ENCODE assay signal across 14 cellular contexts in genomic region chr17:63278731-63279442, GRCh38.
A peak's percentile ranks its signal among the peaks of the same experiment; 100 is the strongest.
DNase-seq lines count a peak whose midpoint lies in the region; ATAC-seq and TF ChIP-seq lines count a peak whose summit lies in the region.
"Had no signal": no experiment of that assay in that cellular context is flagged by ENCODE, and none has a peak within 500 bp of the region (broad histone marks: within the 10 kb centered on the region; RNA-seq: fewer than 3 reads in every experiment).

No MANE protein-coding gene starts in this region.

- no peak overlapping the region for H2BK5ac ChIP-seq in mesenchymal stem cell (ENCODE audit: low read depth, low read length, poor library complexity, severe bottlenecking)

- CTCF ChIA-PET in HEK293 (lab: Yijun Ruan, JAX) = interaction anchor here (1.6 kb wide), 1 partner anchor 14 kb away, joined by 3 read pairs; no protein-coding TSS in a partner anchor
- CTCF ChIA-PET in Panc1 (lab: Charles Lee) = no interaction called here

- H3K14ac ChIP-seq in mesenchymal stem cell (ENCODE audit: low read length in 2 of 2) = no peak overlapping the region

- H3K4ac ChIP-seq in mesenchymal stem cell (ENCODE audit: low read depth in 1 of 2, low read length in 2 of 2) = no peak overlapping the region

- no peak overlapping the region for H2BK12ac ChIP-seq in mesenchymal stem cell (ENCODE audit: low read length in 2 of 2)

- peak; percentile 22 for DNase-seq in GM12865 (ENCODE audit: low read depth)
- DNase-seq in Panc1 (ENCODE audit: low read depth, low spot score) = no peak
- DNase-seq in mesenchymal stem cell = no peak
- no peak for DNase-seq in NCI-H187 treated with DMSO at 0.1 percent for 48 hours (lab: John Stamatoyannopoulos, UW)
- DNase-seq in cardiac septum (ENCODE audit: low spot score) = no peak
- DNase-seq in activated gamma-delta T cell (lab: John Stamatoyannopoulos, UW) = no peak
- DNase-seq: heart left ventricle, kidney, NCI-H1105 treated with DMSO at 0.1 percent for 48 hours, NCI-H446, pancreas, Peyer's patch had no signal

- H2AFZ ChIP-seq in mesenchymal stem cell (ENCODE audit: low read depth, low read length) = no peak overlapping the region

- H3K36me3 ChIP-seq in HEK293 (ENCODE audit: control insufficient read depth in 2 of 2, insufficient read depth in 1 of 2, low read length in 2 of 2) (no peaks in the 10 kb centered on the region), Panc1 (ENCODE audit: control insufficient read depth, insufficient read depth, low read length) (no peaks in the 10 kb centered on the region), mesenchymal stem cell (ENCODE audit: control insufficient read depth in 1 of 2, insufficient read depth in 2 of 2, low read depth in 1 of 2, low read length in 2 of 2) (peaks cover 0 to 6% of the 10 kb centered on the region in 2 experiments)
- H3K36me3 ChIP-seq: heart left ventricle, pancreas, Peyer's patch had no signal

- H3K4me2 ChIP-seq in mesenchymal stem cell (ENCODE audit: low read length, poor library complexity, severe bottlenecking) = no peak overlapping the region

- H3K27me3 ChIP-seq in Panc1 (ENCODE audit: control insufficient read depth, insufficient read depth, low read length) = no peaks in the 10 kb centered on the region
- H3K27me3 ChIP-seq in mesenchymal stem cell (ENCODE audit: control insufficient read depth in 1 of 2, insufficient read depth in 1 of 2, low read length in 2 of 2) = no peaks in the 10 kb centered on the region
- H3K27me3 ChIP-seq: heart left ventricle, pancreas, Peyer's patch had no signal

- H3K9me3 ChIP-seq in HEK293 (ENCODE audit: control insufficient read depth, insufficient read depth, low read depth, low read length) = no peaks in the 10 kb centered on the region
- H3K9me3 ChIP-seq in Panc1 (ENCODE audit: control insufficient read depth, insufficient read depth, low read depth, low read length) = peaks cover 15% of the 10 kb centered on the region; the same call in 1 of the 2 replicates
- peaks cover 7% of the 10 kb centered on the region for H3K9me3 ChIP-seq in mesenchymal stem cell (ENCODE audit: control insufficient read depth, low read length)
- H3K9me3 ChIP-seq: pancreas, Peyer's patch had no signal

- in situ Hi-C loops in Panc1 (cut with HindIII; ENCODE audit: low pct_unique_long_range_greater_than_20kb, low sequenced_read_pairs) = no loop called here

- no peak overlapping the region for H2BK120ac ChIP-seq in mesenchymal stem cell (ENCODE audit: low read depth, low read length)

- TF ChIP-seq CTCF in GM12865 (IDR thresholded peaks at IDR 0.05; ENCODE audit: insufficient read depth, low read depth, low read length, missing control alignments) (no peak), HEK293 (tag by site-specific recombination; IDR thresholded peaks at IDR 0.05) (no peak), Panc1 (IDR thresholded peaks at IDR 0.05) (no peak)

- POLR2A ChIA-PET in HEK293 (lab: Yijun Ruan, JAX) (no interaction called here), Panc1 (lab: Charles Lee) (no interaction called here)

- no peak overlapping the region for H2AK5ac ChIP-seq in mesenchymal stem cell (ENCODE audit: low read length, severe bottlenecking)

- peak overlapping the region; percentile 82 for H3K9ac ChIP-seq in mesenchymal stem cell (ENCODE audit: low read length)

- H3K23ac ChIP-seq in mesenchymal stem cell (ENCODE audit: low read length in 2 of 2) = no peak overlapping the region

- H4K91ac ChIP-seq in mesenchymal stem cell (ENCODE audit: low read length) = no peak overlapping the region

- H3K27ac ChIP-seq in HEK293 (ENCODE audit: extremely low read depth, low read depth, low read length) = no peak overlapping the region
- H3K27ac ChIP-seq in Panc1 (ENCODE audit: low read length) = peak overlapping the region; percentile 55; the same call in 1 of the 2 replicates
- H3K27ac ChIP-seq in mesenchymal stem cell (ENCODE audit: low read length, poor library complexity, severe bottlenecking) = no peak overlapping the region
- H3K27ac ChIP-seq: C4-2B, pancreas, Peyer's patch had no signal

- WGBS in mesenchymal stem cell = 67% methylated on average over 1 of the region's 2 CpGs

- ATAC-seq in Panc1 = no peak
- ATAC-seq: heart left ventricle had no signal

- H3K4me1 ChIP-seq in HEK293 (ENCODE audit: control insufficient read depth, insufficient read depth, low read length) = no peaks in the 10 kb centered on the region
- peaks cover 21% of the 10 kb centered on the region for H3K4me1 ChIP-seq in Panc1 (ENCODE audit: control insufficient read depth, insufficient read depth, low read length)
- peaks cover 5% of the 10 kb centered on the region for H3K4me1 ChIP-seq in mesenchymal stem cell (ENCODE audit: control insufficient read depth, insufficient read depth, low read depth, low read length)
- H3K4me1 ChIP-seq: pancreas, Peyer's patch had no signal

- intact Hi-C loops in Panc1 (cut with micrococcal nuclease; ENCODE audit: unreplicated experiment) = no loop called here
- intact Hi-C loops in cardiac septum (cut with DNase I) = no loop called here

- no peak overlapping the region for H2BK15ac ChIP-seq in mesenchymal stem cell (ENCODE audit: low read depth, poor library complexity, severe bottlenecking)

- peaks cover 10% of the 10 kb centered on the region for H3K79me1 ChIP-seq in mesenchymal stem cell (replicated peaks; ENCODE audit: low read length, poor library complexity, severe bottlenecking)

- H3K18ac ChIP-seq in mesenchymal stem cell (ENCODE audit: low read depth in 1 of 2, low read length in 2 of 2) = no peak overlapping the region

- no peak overlapping the region for H4K8ac ChIP-seq in mesenchymal stem cell (ENCODE audit: low read length)

- no TSS peak for BruUV-seq in Panc1 (replicated peaks; lab: Mats Ljungman, UMichigan)

- no peak overlapping the region for H3K4me3 ChIP-seq in GM12865 (ENCODE audit: low read depth, low read length)
- no peak overlapping the region for H3K4me3 ChIP-seq in HEK293 (ENCODE audit: low read depth, low read length)
- H3K4me3 ChIP-seq in Panc1 (ENCODE audit: low read depth in 2 of 2, low read length in 2 of 2) = no peak overlapping the region
- H3K4me3 ChIP-seq in mesenchymal stem cell (ENCODE audit: insufficient read depth in 1 of 2, low read depth in 1 of 2, low read length in 2 of 2) = no peak overlapping the region
- H3K4me3 ChIP-seq: heart left ventricle, pancreas, Peyer's patch had no signal

TF ChIP-seq in HEK293, 187 proteins besides CTCF, POLR2A, EP300 and RAD21:
- TF ChIP-seq SP7 (tag by site-specific recombination; IDR thresholded peaks at IDR 0.05) (no peak), EGR2 (tag by site-specific recombination; IDR thresholded peaks at IDR 0.05; ENCODE audit: low read depth) (no peak), SALL2 (tag by site-specific recombination; IDR thresholded peaks at IDR 0.05; ENCODE audit: borderline replicate concordance) (no peak), ZNF664 (tag by site-specific recombination; IDR thresholded peaks at IDR 0.05) (0 out of 2 replicates have a peak, but pooled peaks have one; percentile 24), ZNF473 (tag by site-specific recombination; IDR thresholded peaks at IDR 0.05) (no peak), ZSCAN30 (tag by site-specific recombination; IDR thresholded peaks at IDR 0.05) (no peak)
